In the genomic region with DNA sequence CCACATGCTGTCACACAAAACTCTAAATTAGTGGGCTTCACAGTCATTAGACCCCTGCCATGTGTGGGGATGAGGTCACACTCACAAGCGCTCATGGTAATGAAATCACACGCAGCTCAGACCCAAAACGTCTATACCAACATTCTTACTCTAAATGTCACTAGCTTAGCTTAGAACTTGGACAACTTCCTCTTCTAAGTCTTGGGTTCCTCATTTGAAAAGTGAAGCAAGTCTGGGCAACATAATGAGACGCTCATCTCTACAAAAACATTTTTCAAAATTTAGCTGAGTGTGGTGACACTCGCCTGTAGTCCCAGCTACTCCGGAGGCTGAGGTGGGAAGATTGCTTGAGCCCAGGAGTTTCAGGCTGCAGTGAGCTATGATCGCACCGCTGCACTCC, we compare ENCODE assay signal across 20 cellular contexts.
DNase-seq lines count a peak whose midpoint lies in the region; ATAC-seq and TF ChIP-seq lines count a peak whose summit lies in the region.
"Had no signal": no experiment of that assay in that cellular context is flagged by ENCODE, and none has a peak within 500 bp of the region (broad histone marks: within the 10 kb centered on the region; RNA-seq: fewer than 3 reads in every experiment).

No MANE protein-coding gene starts in this region.

- H3K9me3 ChIP-seq in A673 (ENCODE audit: low read depth, low read length, poor library complexity, severe bottlenecking) (no peaks in the 10 kb centered on the region), left lung (no peaks in the 10 kb centered on the region)
- H3K9me3 ChIP-seq: testis had no signal

- intact Hi-C loops in A673 (cut with micrococcal nuclease; ENCODE audit: unreplicated experiment) (no loop called here), left lung (cut with DNase I) (no loop called here)

- DNase-seq in A673 (ENCODE audit: low spot score) (no peak), KG1 (lab: John Stamatoyannopoulos, UW) (peak; percentile 21), SKM-1 (lab: John Stamatoyannopoulos, UW; ENCODE audit: unreplicated experiment) (peak; percentile 90), left lung (no peak), NCI-H82 (lab: John Stamatoyannopoulos, UW) (no peak), NCI-H2081 (lab: John Stamatoyannopoulos, UW) (no peak), COLO829 (ENCODE audit: low spot score) (no peak)
- DNase-seq: activated CD4-positive, alpha-beta T cell treated with anti-CD3 and anti-CD28 coated beads for 36 hours; activated naive CD4-positive, alpha-beta T cell treated with anti-CD3 and anti-CD28 coated beads, Interleukin-2, amount 50 U/mL, for 16 hours; activated T-cell treated with anti-CD3 and anti-CD28 coated beads for 4 hours; brain microvascular endothelial cell; HCEC 1CT; hypothalamus; left colon; retina; T-cell had no signal

- BruUV-seq in A673 (replicated peaks; lab: Mats Ljungman, UMichigan): no TSS peak

- H3K4me3 ChIP-seq in A673 (ENCODE audit: low read depth, low read length, poor library complexity, severe bottlenecking): no peak overlapping the region
- no peak overlapping the region for H3K4me3 ChIP-seq in left lung
- H3K4me3 ChIP-seq: testis had no signal

- ATAC-seq in left lung: peak; percentile 17
- ATAC-seq in GM18909 (IDR thresholded peaks at IDR 0.05; ENCODE audit: poor library complexity, unreplicated experiment): no peak
- ATAC-seq: activated CD4-positive, alpha-beta T cell treated with anti-CD3 and anti-CD28 coated beads for 36 hours; natural killer cell treated with Interleukin-12 subunit alpha and Interleukin-12 subunit beta and Interleukin-15 and Interleukin-18, amount 100 ng/mL, for 72 hours; T-cell had no signal

- no peaks in the 10 kb centered on the region for H3K27me3 ChIP-seq in A673 (replicated peaks; ENCODE audit: insufficient read depth, low read depth, low read length, poor library complexity)
- peaks cover 0 to 7% of the 10 kb centered on the region in 2 donors for H3K27me3 ChIP-seq in left lung
- H3K27me3 ChIP-seq: brain microvascular endothelial cell, testis had no signal

- CTCF ChIA-PET in A673 (lab: Charles Lee): interaction anchor here (0.6 kb wide), 1 partner anchor 53 kb away, joined by 4 read pairs; no protein-coding TSS in a partner anchor

- H3K4me1 ChIP-seq in A673 (ENCODE audit: insufficient read depth, low read length, poor library complexity, severe bottlenecking) (peaks cover 43% of the 10 kb centered on the region), left lung (peaks cover 0 to 19% of the 10 kb centered on the region in 2 donors)
- H3K4me1 ChIP-seq: testis had no signal

- TF ChIP-seq CTCF in A673 (conservative IDR thresholded peaks at IDR 0.05; ENCODE audit: low read depth, low read length) (no peak), left lung (IDR thresholded peaks at IDR 0.05) (no peak)

- POLR2A ChIA-PET in A673 (lab: Charles Lee; ENCODE audit: low non-redundant PET): no interaction called here

- peak overlapping the region; percentile 76 for H3K27ac ChIP-seq in A673 (ENCODE audit: low read depth, low read length, poor library complexity, severe bottlenecking)
- H3K27ac ChIP-seq in left lung: peak overlapping the region; percentile 19 to 71
- H3K27ac ChIP-seq: brain microvascular endothelial cell, KMS-11, testis had no signal

- H3K36me3 ChIP-seq in A673 (ENCODE audit: insufficient read depth, low read length, poor library complexity, severe bottlenecking) (no peaks in the 10 kb centered on the region), left lung (no peaks in the 10 kb centered on the region)

Comparison
In these comparisons a context has a peak if more than half of its experiments do, and no peak if none do; other contexts are left out.
1. DNase-seq: peak in KG1 (single experiment) and SKM-1 (single experiment); none in A673 (single experiment), left lung (0 of 2), NCI-H82 (single experiment), NCI-H2081 (0 of 2) and COLO829 (single experiment).